In the genomic region with DNA sequence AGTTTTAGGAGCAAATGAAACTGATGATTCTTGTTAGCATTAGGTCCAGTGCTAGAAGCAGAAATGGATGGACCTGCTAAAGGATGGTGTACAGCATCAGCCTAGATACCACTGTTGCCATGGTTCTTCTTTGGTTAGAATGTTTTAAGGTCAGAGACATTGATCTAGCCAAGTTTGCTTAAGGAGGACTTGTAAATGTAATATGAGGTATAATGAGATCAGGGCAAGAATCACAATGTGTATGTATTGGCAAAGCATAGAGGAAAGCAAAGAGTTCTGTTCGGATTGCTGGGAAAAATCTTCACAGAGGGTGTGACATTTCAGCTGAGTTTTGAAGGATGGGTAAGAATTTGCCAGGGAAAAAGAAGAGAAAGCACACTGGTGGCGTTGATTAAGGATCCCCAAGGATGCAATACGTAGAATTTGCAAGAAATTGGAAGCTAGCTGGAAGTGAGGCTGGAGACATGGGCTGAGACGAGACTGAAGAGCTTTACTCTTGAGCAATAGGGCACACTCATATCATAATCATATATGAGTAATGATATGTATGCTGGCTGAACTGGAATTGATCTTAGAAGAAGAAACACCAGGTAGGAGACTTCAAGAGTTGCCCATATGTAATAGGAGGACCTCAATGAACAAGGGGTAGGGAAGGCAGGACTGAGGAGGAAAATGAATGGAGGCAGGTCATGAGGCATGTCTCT, we compare ENCODE assay signal across 31 cellular contexts.
A peak's percentile ranks its signal among the peaks of the same experiment; 100 is the strongest.
DNase-seq lines count a peak whose midpoint lies in the region; ATAC-seq, FAIRE-seq and TF ChIP-seq lines count a peak whose summit lies in the region.
"Had no signal": no experiment of that assay in that cellular context is flagged by ENCODE, and none has a peak within 500 bp of the region (broad histone marks: within the 10 kb centered on the region; RNA-seq: fewer than 3 reads in every experiment).

No MANE protein-coding gene starts in this region.

- no peak overlapping the region for H3K9ac ChIP-seq in keratinocyte (ENCODE audit: control insufficient read depth, extremely low read depth, insufficient read depth, low read length)

- no peak for ATAC-seq in HG02870 (IDR thresholded peaks at IDR 0.05; ENCODE audit: unreplicated experiment)
- no peak for ATAC-seq in HG03108 (IDR thresholded peaks at IDR 0.05; ENCODE audit: unreplicated experiment)
- ATAC-seq: left cardiac atrium, Panc1, pancreas had no signal

- H3K4me1 ChIP-seq in keratinocyte (ENCODE audit: control insufficient read depth, extremely low read depth, insufficient read depth, low read length), result peaks cover 17% of the 10 kb centered on the region
- H3K4me1 ChIP-seq: pancreas, SJCRH30 had no signal

- H3K27me3 ChIP-seq in bronchial epithelial cell (ENCODE audit: control insufficient read depth, insufficient read depth, low read length), result no peaks in the 10 kb centered on the region
- no peaks in the 10 kb centered on the region for H3K27me3 ChIP-seq in keratinocyte (ENCODE audit: control insufficient read depth, extremely low read depth, insufficient read depth, low read length)
- H3K27me3 ChIP-seq: pancreas, SJCRH30, tibial nerve had no signal

- FAIRE-seq in bronchial epithelial cell (lab: Jason Lieb, UNC) (no peak), keratinocyte (lab: Jason Lieb, UNC) (peak; percentile 82)
- FAIRE-seq: A204.1, pancreas, small intestine had no signal

- no peak overlapping the region for H2AFZ ChIP-seq in keratinocyte (ENCODE audit: control insufficient read depth, low read length)

- DNase-seq in activated naive CD4-positive, alpha-beta T cell treated with anti-CD3 and anti-CD28 coated beads, Interleukin-2, amount 10 ng/mL, durations not matched to agents 7 days and 5 days, result no peak
- no peak for DNase-seq in activated naive CD4-positive, alpha-beta T cell treated with anti-CD3 and anti-CD28 coated beads, Interleukin-2, amount 50 U/mL, for 16 hours
- DNase-seq in NCI-H226, result peak; percentile 24
- peak; percentile 90 for DNase-seq in bronchial epithelial cell (ENCODE audit: low read depth)
- no peak for DNase-seq in keratinocyte (ENCODE audit: low read depth, low spot score)
- DNase-seq in CD14-positive monocyte (ENCODE audit: low spot score), result no peak
- DNase-seq: activated CD4-positive, alpha-beta memory T cell treated with anti-CD3 and anti-CD28 coated beads, Interleukin-2, amount 10 ng/mL, durations not matched to agents 7 days and 5 days; activated CD4-positive, CD25-positive, alpha-beta regulatory T cell; AML-193; cerebellar nuclear complex; foreskin melanocyte; Karpas-422; left cardiac atrium; NCI-H187; NCI-H2171 treated with DMSO at 0.1 percent for 48 hours; NCI-H524 treated with DMSO at 0.1 percent for 48 hours; pancreas; retina; SJCRH30; small intestine; stimulated activated CD4-positive, alpha-beta T cell treated with anti-CD3 and anti-CD28 coated beads, Interleukin-1b, Interleukin-23, amount 100 ng/mL, for 48 hours; stimulated activated CD8-positive, alpha-beta memory T cell treated with anti-CD3 and anti-CD28 coated beads, Interleukin-4, amount 100 ng/mL, for 48 hours had no signal

- intact Hi-C loops in CD14-positive monocyte (cut with micrococcal nuclease), result no loop called here

- peaks cover under 1% of the 10 kb centered on the region for H3K27me3 Mint-ChIP-seq in activated naive CD4-positive, alpha-beta T cell treated with anti-CD3 and anti-CD28 coated beads, Interleukin-2, amount 10 ng/mL, durations not matched to agents 7 days and 5 days
- H3K27me3 Mint-ChIP-seq in CD14-positive monocyte (ENCODE audit: low read depth in 3 of 3), result peaks cover 0 to 2% (median 0%) of the 10 kb centered on the region in 3 donors
- H3K27me3 Mint-ChIP-seq: activated CD4-positive, alpha-beta memory T cell treated with anti-CD3 and anti-CD28 coated beads, Interleukin-2, amount 10 ng/mL, durations not matched to agents 7 days and 5 days; activated naive CD8-positive, alpha-beta T cell; activated T-helper 17 cell treated with anti-CD3 and anti-CD28 coated beads, Interleukin-2, amount 50 U/mL, for 72 hours; CD4-positive, alpha-beta memory T cell had no signal

- no peaks in the 10 kb centered on the region for H4K20me1 ChIP-seq in keratinocyte (ENCODE audit: control insufficient read depth, extremely low read depth, insufficient read depth, low read length)

- peak overlapping the region; percentile 13 for H3K27ac Mint-ChIP-seq in activated naive CD4-positive, alpha-beta T cell treated with anti-CD3 and anti-CD28 coated beads, Interleukin-2, amount 10 ng/mL, durations not matched to agents 7 days and 5 days
- H3K27ac Mint-ChIP-seq in CD14-positive monocyte, result no peak overlapping the region
- H3K27ac Mint-ChIP-seq: activated CD4-positive, alpha-beta memory T cell treated with anti-CD3 and anti-CD28 coated beads, Interleukin-2, amount 10 ng/mL, durations not matched to agents 7 days and 5 days; activated naive CD8-positive, alpha-beta T cell; activated T-helper 17 cell treated with anti-CD3 and anti-CD28 coated beads, Interleukin-2, amount 50 U/mL, for 72 hours; CD4-positive, alpha-beta memory T cell had no signal

- dilution Hi-C loops in keratinocyte (cut with MboI; ENCODE audit: extremely low pct_ligation_motif_present, low sequenced_read_pairs), result no loop called here

- CTCF ChIA-PET in activated naive CD4-positive, alpha-beta T cell treated with anti-CD3 and anti-CD28 coated beads, Interleukin-2, amount 10 ng/mL, durations not matched to agents 7 days and 5 days (lab: Charles Lee), result no interaction called here

- H3K36me3 Mint-ChIP-seq in activated naive CD4-positive, alpha-beta T cell treated with anti-CD3 and anti-CD28 coated beads, Interleukin-2, amount 10 ng/mL, durations not matched to agents 7 days and 5 days, result no peaks in the 10 kb centered on the region
- no peaks in the 10 kb centered on the region for H3K36me3 Mint-ChIP-seq in CD14-positive monocyte
- H3K36me3 Mint-ChIP-seq: activated naive CD8-positive, alpha-beta T cell; CD4-positive, alpha-beta memory T cell had no signal

- peaks cover 29% of the 10 kb centered on the region for H3K4me1 Mint-ChIP-seq in activated naive CD4-positive, alpha-beta T cell treated with anti-CD3 and anti-CD28 coated beads, Interleukin-2, amount 10 ng/mL, durations not matched to agents 7 days and 5 days
- H3K4me1 Mint-ChIP-seq in CD14-positive monocyte, result no peaks in the 10 kb centered on the region
- H3K4me1 Mint-ChIP-seq: activated CD4-positive, alpha-beta memory T cell treated with anti-CD3 and anti-CD28 coated beads, Interleukin-2, amount 10 ng/mL, durations not matched to agents 7 days and 5 days; activated T-helper 17 cell treated with anti-CD3 and anti-CD28 coated beads, Interleukin-2, amount 50 U/mL, for 72 hours; CD4-positive, alpha-beta memory T cell had no signal

- peak overlapping the region; percentile 71 for H3K4me2 ChIP-seq in keratinocyte (ENCODE audit: control insufficient read depth, extremely low read depth, insufficient read depth, low read depth, low read length)

- TF ChIP-seq CTCF in bronchial epithelial cell (IDR thresholded peaks at IDR 0.05; ENCODE audit: insufficient read depth, low read length, severe bottlenecking), result no peak
- TF ChIP-seq CTCF in keratinocyte (optimal IDR thresholded peaks at IDR 0.05 in 1 of 3, IDR thresholded peaks at IDR 0.05 in 1 of 3, conservative IDR thresholded peaks at IDR 0.05 in 1 of 3; ENCODE audit: extremely low read depth in 1 of 3, insufficient read depth in 2 of 3, low read length in 3 of 3), result no peak
- TF ChIP-seq CTCF in CD14-positive monocyte (IDR thresholded peaks at IDR 0.05), result no peak

- no peaks in the 10 kb centered on the region for H3K9me3 ChIP-seq in keratinocyte (ENCODE audit: control insufficient read depth, low read depth, low read length)
- H3K9me3 ChIP-seq: HAP-1, pancreas, SJCRH30, tibial nerve had no signal

- no peaks in the 10 kb centered on the region for H3K79me2 ChIP-seq in keratinocyte (ENCODE audit: control insufficient read depth, insufficient read depth, low read length)

- H3K36me3 ChIP-seq in bronchial epithelial cell (ENCODE audit: control insufficient read depth, insufficient read depth, low read length), result no peaks in the 10 kb centered on the region
- H3K36me3 ChIP-seq in keratinocyte (ENCODE audit: control insufficient read depth in 2 of 2, extremely low read depth in 1 of 2, insufficient read depth in 2 of 2, low read length in 2 of 2), result peaks cover 0 to 3% of the 10 kb centered on the region in 2 experiments
- H3K36me3 ChIP-seq: HAP-1 had no signal

- H3K9me1 ChIP-seq in keratinocyte (ENCODE audit: control insufficient read depth, extremely low read depth, insufficient read depth, low read length), result no peaks in the 10 kb centered on the region

- H3K9me3 Mint-ChIP-seq in activated naive CD4-positive, alpha-beta T cell treated with anti-CD3 and anti-CD28 coated beads, Interleukin-2, amount 10 ng/mL, durations not matched to agents 7 days and 5 days, result peaks cover 9% of the 10 kb centered on the region
- peaks cover 0 to 3% (median 0%) of the 10 kb centered on the region in 7 donors for H3K9me3 Mint-ChIP-seq in CD14-positive monocyte
- H3K9me3 Mint-ChIP-seq: activated CD4-positive, alpha-beta memory T cell treated with anti-CD3 and anti-CD28 coated beads, Interleukin-2, amount 10 ng/mL, durations not matched to agents 7 days and 5 days had no signal

- H3K4me3 ChIP-seq in bronchial epithelial cell (ENCODE audit: low read depth, low read length), result no peak overlapping the region
- H3K4me3 ChIP-seq in keratinocyte (ENCODE audit: control insufficient read depth in 2 of 3, extremely low read depth in 1 of 3, insufficient read depth in 2 of 3, low read depth in 1 of 3, low read length in 3 of 3), result no peak overlapping the region
- H3K4me3 ChIP-seq: HAP-1, pancreas, SJCRH30, tibial nerve had no signal

- H3K4me3 Mint-ChIP-seq in activated naive CD4-positive, alpha-beta T cell treated with anti-CD3 and anti-CD28 coated beads, Interleukin-2, amount 10 ng/mL, durations not matched to agents 7 days and 5 days, result no peak overlapping the region
- no peak overlapping the region for H3K4me3 Mint-ChIP-seq in CD14-positive monocyte
- H3K4me3 Mint-ChIP-seq: activated CD4-positive, alpha-beta memory T cell treated with anti-CD3 and anti-CD28 coated beads, Interleukin-2, amount 10 ng/mL, durations not matched to agents 7 days and 5 days; activated naive CD8-positive, alpha-beta T cell; activated T-helper 17 cell treated with anti-CD3 and anti-CD28 coated beads, Interleukin-2, amount 50 U/mL, for 72 hours; CD4-positive, alpha-beta memory T cell had no signal

- H3K27ac ChIP-seq in keratinocyte (ENCODE audit: control insufficient read depth, insufficient read depth, low read length), result peak overlapping the region; percentile 19
- H3K27ac ChIP-seq: pancreas, SJCRH30, tibial nerve had no signal

Comparison
In these comparisons a context has a peak if more than half of its experiments do, and no peak if none do; other contexts are left out.
1. DNase-seq: peak in NCI-H226 (single experiment) and bronchial epithelial cell (single experiment); none in activated naive CD4-positive, alpha-beta T cell treated with anti-CD3 and anti-CD28 coated beads, Interleukin-2, amount 10 ng/mL, durations not matched to agents 7 days and 5 days (single experiment), activated naive CD4-positive, alpha-beta T cell treated with anti-CD3 and anti-CD28 coated beads, Interleukin-2, amount 50 U/mL, for 16 hours (single experiment), keratinocyte (single experiment) and CD14-positive monocyte (single experiment).